ENCODE assay signal across 30 cellular contexts in the genomic region with DNA sequence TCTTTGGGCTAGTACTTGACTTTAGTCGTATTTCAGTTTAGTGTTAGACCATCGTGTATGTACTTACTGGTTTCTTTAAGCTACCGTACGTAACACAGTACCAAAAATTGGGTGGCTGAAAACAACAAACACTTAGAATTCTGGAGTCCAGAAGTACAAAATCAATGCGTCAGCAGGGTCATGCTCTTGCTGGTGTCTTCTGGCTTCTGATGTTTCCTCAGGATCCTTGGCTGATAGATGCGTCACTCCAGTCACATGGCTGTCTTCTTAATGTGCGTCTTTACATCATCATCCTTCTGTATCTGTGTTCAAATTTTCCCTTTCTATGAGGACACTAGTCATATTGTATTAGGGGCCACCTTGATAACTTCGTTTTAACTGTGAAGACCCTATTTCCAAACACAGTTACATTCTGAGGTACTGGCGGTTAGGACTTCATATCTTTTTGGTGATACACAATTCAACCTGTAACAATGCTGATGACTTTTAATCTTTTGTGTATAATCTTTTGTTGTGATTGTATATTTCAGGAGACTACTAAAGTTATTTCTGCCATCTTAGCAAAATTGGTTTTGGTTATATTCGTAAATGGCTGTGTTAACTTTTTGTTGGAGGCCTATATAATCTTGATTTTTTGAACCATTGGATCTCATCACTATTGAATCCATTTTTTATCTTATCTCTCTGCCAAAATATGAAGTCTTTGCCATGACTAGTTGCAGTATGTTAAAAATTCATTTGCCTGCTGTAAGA. TPM values are rescaled to one million over a fixed set of nuclear protein-coding genes. Genes with fewer than 3 reads are reported as not detected.
DNase-seq lines count a peak whose midpoint lies in the region; ATAC-seq, FAIRE-seq and TF ChIP-seq lines count a peak whose summit lies in the region.
"Had no signal": no experiment of that assay in that cellular context is flagged by ENCODE, and none has a peak within 500 bp of the region (broad histone marks: within the 10 kb centered on the region; RNA-seq: fewer than 3 reads in every experiment).

No MANE protein-coding gene starts in this region.

- no peak for TF ChIP-seq CTCF in natural killer cell (IDR thresholded peaks at IDR 0.05)

- FAIRE-seq in GM19239 (lab: Jason Lieb, UNC): peak; percentile 73
- peak; percentile 21 for FAIRE-seq in colon (lab: Jason Lieb, UNC)
- FAIRE-seq: keratinocyte, RCC 7860 had no signal

- ATAC-seq in natural killer cell: no peak
- no peak for ATAC-seq in natural killer cell treated with Interleukin-12 subunit alpha and Interleukin-12 subunit beta and Interleukin-15 and Interleukin-18, amount 100 ng/mL, for 72 hours
- ATAC-seq: stimulated activated effector memory CD8-positive, alpha-beta T cell treated with anti-CD3 and anti-CD28 coated beads, Interleukin-12 subunit alpha, Interleukin-12 subunit beta, amount 100 ng/mL, for 72 hours; upper lobe of right lung had no signal

- H3K27me3 Mint-ChIP-seq in natural killer cell (ENCODE audit: low read depth in 2 of 2): no peaks in the 10 kb centered on the region
- no peaks in the 10 kb centered on the region for H3K27me3 Mint-ChIP-seq in natural killer cell treated with Interleukin-12 subunit alpha and Interleukin-12 subunit beta and Interleukin-15 and Interleukin-18, amount 100 ng/mL, for 72 hours
- H3K27me3 Mint-ChIP-seq: activated CD4-positive, alpha-beta T cell treated with anti-CD3 and anti-CD28 coated beads, Interleukin-2, amount 10 ng/mL, durations not matched to agents 7 days and 5 days had no signal

- peaks cover 6% of the 10 kb centered on the region for H3K36me3 Mint-ChIP-seq in natural killer cell
- H3K36me3 Mint-ChIP-seq in natural killer cell treated with Interleukin-12 subunit alpha and Interleukin-12 subunit beta and Interleukin-15 and Interleukin-18, amount 100 ng/mL, for 72 hours: peaks cover 19% of the 10 kb centered on the region

- intact Hi-C loops in natural killer cell (cut with micrococcal nuclease): no loop called here

- peak overlapping the region; percentile 58 to 76 for H3K27ac Mint-ChIP-seq in natural killer cell
- H3K27ac Mint-ChIP-seq in natural killer cell treated with Interleukin-12 subunit alpha and Interleukin-12 subunit beta and Interleukin-15 and Interleukin-18, amount 100 ng/mL, for 72 hours: peak overlapping the region in 1 of 2 donors; percentile 30
- H3K27ac Mint-ChIP-seq: activated CD4-positive, alpha-beta T cell treated with anti-CD3 and anti-CD28 coated beads, Interleukin-2, amount 10 ng/mL, durations not matched to agents 7 days and 5 days; mesothelial cell of epicardium; nephron progenitor cell; stimulated activated effector memory CD8-positive, alpha-beta T cell treated with anti-CD3 and anti-CD28 coated beads, Interleukin-12 subunit alpha, Interleukin-12 subunit beta, amount 100 ng/mL, for 72 hours had no signal

- peaks cover 55 to 62% of the 10 kb centered on the region in 2 donors for H3K4me1 Mint-ChIP-seq in natural killer cell
- peaks cover 46 to 57% of the 10 kb centered on the region in 2 donors for H3K4me1 Mint-ChIP-seq in natural killer cell treated with Interleukin-12 subunit alpha and Interleukin-12 subunit beta and Interleukin-15 and Interleukin-18, amount 100 ng/mL, for 72 hours (ENCODE audit: low read depth in 2 of 2)
- H3K4me1 Mint-ChIP-seq: mesothelial cell of epicardium, nephron progenitor cell had no signal

- no peaks in the 10 kb centered on the region for H3K9me3 Mint-ChIP-seq in natural killer cell
- no peaks in the 10 kb centered on the region for H3K9me3 Mint-ChIP-seq in natural killer cell treated with Interleukin-12 subunit alpha and Interleukin-12 subunit beta and Interleukin-15 and Interleukin-18, amount 100 ng/mL, for 72 hours
- H3K9me3 Mint-ChIP-seq: activated CD4-positive, alpha-beta T cell treated with anti-CD3 and anti-CD28 coated beads, Interleukin-2, amount 10 ng/mL, durations not matched to agents 7 days and 5 days; stimulated activated effector memory CD8-positive, alpha-beta T cell treated with anti-CD3 and anti-CD28 coated beads, Interleukin-12 subunit alpha, Interleukin-12 subunit beta, amount 100 ng/mL, for 72 hours had no signal

- DNase-seq in natural killer cell (no peak), GM19239 (ENCODE audit: insufficient read length, low spot score) (no peak), GOT3 (lab: John Stamatoyannopoulos, UW) (no peak), OCI-M1 (lab: John Stamatoyannopoulos, UW) (no peak), HUDEP-2 (lab: John Stamatoyannopoulos, UW; ENCODE audit: unreplicated experiment in 76 of 76) (no peak)
- DNase-seq in natural killer cell treated with Interleukin-12 subunit alpha and Interleukin-12 subunit beta and Interleukin-15 and Interleukin-18, amount 100 ng/mL, for 72 hours (ENCODE audit: low spot score): no peak
- DNase-seq: activated CD4-positive, alpha-beta T cell treated with anti-CD3 and anti-CD28 coated beads, Interleukin-2, amount 10 ng/mL, durations not matched to agents 7 days and 5 days; activated CD8-positive, alpha-beta memory T cell treated with anti-CD3 and anti-CD28 coated beads, Interleukin-2, amount 50 U/mL, for 4 hours; brain microvascular endothelial cell; C1 segment of cervical spinal cord; H7; KG1; MM.1S; NCI-H1417; NCI-H2029 treated with DMSO at 0.1 percent for 48 hours; NCI-H226; nephron progenitor cell; right lobe of liver; SIG-M5; stimulated activated CD4-positive, alpha-beta T cell treated with anti-CD3 and anti-CD28 coated beads, Interleukin-12 subunit alpha, Interleukin-12 subunit beta, amount 100 ng/mL, for 4 hours; stimulated activated CD4-positive, alpha-beta T cell treated with anti-CD3 and anti-CD28 coated beads, Interleukin-4, amount 100 ng/mL, for 1 hour; SW 1271; T1000; upper lobe of right lung; WERI-Rb-1 had no signal

- H3K4me3 Mint-ChIP-seq in natural killer cell: no peak overlapping the region
- no peak overlapping the region for H3K4me3 Mint-ChIP-seq in natural killer cell treated with Interleukin-12 subunit alpha and Interleukin-12 subunit beta and Interleukin-15 and Interleukin-18, amount 100 ng/mL, for 72 hours
- H3K4me3 Mint-ChIP-seq: activated CD4-positive, alpha-beta T cell treated with anti-CD3 and anti-CD28 coated beads, Interleukin-2, amount 10 ng/mL, durations not matched to agents 7 days and 5 days; mesothelial cell of epicardium; nephron progenitor cell; stimulated activated effector memory CD8-positive, alpha-beta T cell treated with anti-CD3 and anti-CD28 coated beads, Interleukin-12 subunit alpha, Interleukin-12 subunit beta, amount 100 ng/mL, for 72 hours had no signal

RNA-seq across cellular contexts. Expression of gene ACTR3, which starts 25.4 kb away (rescaled TPM):
- 100 to 1,000 TPM; 323 to 428 (median 352) TPM for total RNA-seq in natural killer cell
- 100 to 1,000 TPM; 466 to 661 TPM for total RNA-seq in natural killer cell treated with Interleukin-12 subunit alpha and Interleukin-12 subunit beta and Interleukin-15 and Interleukin-18, amount 100 ng/mL, for 72 hours
